ENCODE assay signal across 8 cellular contexts in genomic region chr14:91363776-91364523, GRCh38. TPM values are rescaled to one million over a fixed set of nuclear protein-coding genes. Genes with fewer than 3 reads are reported as not detected.
DNase-seq lines count a peak whose midpoint lies in the region; ATAC-seq and TF ChIP-seq lines count a peak whose summit lies in the region.

No MANE protein-coding gene starts in this region.

- H3K27ac ChIP-seq in sigmoid colon: no peak overlapping the region

- H3K4me3 ChIP-seq in GM06990 (replicated peaks; ENCODE audit: low read depth, low read length): no peak overlapping the region
- no peak overlapping the region for H3K4me3 ChIP-seq in sigmoid colon

- H3K4me1 ChIP-seq in sigmoid colon: no peaks in the 10 kb centered on the region

- H3K4me1 Mint-ChIP-seq in activated naive CD8-positive, alpha-beta T cell treated with anti-CD3 and anti-CD28 coated beads, Interleukin-2, amount 50 U/mL, for 24 hours: peaks cover 90% of the 10 kb centered on the region

- ATAC-seq in GM19351 (IDR thresholded peaks at IDR 0.05; ENCODE audit: unreplicated experiment) (peak; percentile 55), HG03175 (IDR thresholded peaks at IDR 0.05; ENCODE audit: unreplicated experiment) (peak; percentile 54)
- ATAC-seq in activated naive CD8-positive, alpha-beta T cell treated with anti-CD3 and anti-CD28 coated beads, Interleukin-2, amount 50 U/mL, for 24 hours: no peak

- no peak for TF ChIP-seq EP300 in sigmoid colon (IDR thresholded peaks at IDR 0.05)

- H3K27me3 ChIP-seq in GM06990 (replicated peaks; ENCODE audit: control insufficient read depth, insufficient read depth, low read length) (no peaks in the 10 kb centered on the region), sigmoid colon (no peaks in the 10 kb centered on the region)

- H3K36me3 ChIP-seq in GM06990 (ENCODE audit: control insufficient read depth, insufficient read depth, low read length): no peaks in the 10 kb centered on the region; the same call in 1 of the 2 replicates
- no peaks in the 10 kb centered on the region for H3K36me3 ChIP-seq in sigmoid colon

- H3K27ac Mint-ChIP-seq in activated naive CD8-positive, alpha-beta T cell treated with anti-CD3 and anti-CD28 coated beads, Interleukin-2, amount 50 U/mL, for 24 hours: peak overlapping the region; percentile 53

- no peaks in the 10 kb centered on the region for H3K9me3 ChIP-seq in sigmoid colon

- no peaks in the 10 kb centered on the region for H3K27me3 Mint-ChIP-seq in activated naive CD8-positive, alpha-beta T cell treated with anti-CD3 and anti-CD28 coated beads, Interleukin-2, amount 50 U/mL, for 24 hours

- 66 to 79% methylated on average over 10 of the region's 10 CpGs for WGBS in sigmoid colon, 2 donors

- H3K4me3 Mint-ChIP-seq in activated naive CD8-positive, alpha-beta T cell treated with anti-CD3 and anti-CD28 coated beads, Interleukin-2, amount 50 U/mL, for 24 hours: no peak overlapping the region

- TF ChIP-seq CTCF in GM06990 (IDR thresholded peaks at IDR 0.05; ENCODE audit: insufficient read depth, low read length, poor library complexity, severe bottlenecking) (peak; percentile 13), sigmoid colon (IDR thresholded peaks at IDR 0.05) (no peak)

- peaks cover 4% of the 10 kb centered on the region for H3K36me3 Mint-ChIP-seq in activated naive CD8-positive, alpha-beta T cell treated with anti-CD3 and anti-CD28 coated beads, Interleukin-2, amount 50 U/mL, for 24 hours (ENCODE audit: low read depth)

- intact Hi-C loops in sigmoid colon (cut with DNase I): no loop called here

- no peaks in the 10 kb centered on the region for H3K9me3 Mint-ChIP-seq in activated naive CD8-positive, alpha-beta T cell treated with anti-CD3 and anti-CD28 coated beads, Interleukin-2, amount 50 U/mL, for 24 hours

- TF ChIP-seq POLR2A in sigmoid colon (IDR thresholded peaks at IDR 0.05): no peak

- DNase-seq in GM06990 (ENCODE audit: extremely low read depth, insufficient read length) (peak; percentile 85), sigmoid colon (no peak), epidermal melanocyte (ENCODE audit: insufficient read length, low spot score) (no peak), NCI-H187 (lab: John Stamatoyannopoulos, UW) (no peak), KBM-7 (no peak)
- DNase-seq in activated naive CD8-positive, alpha-beta T cell treated with anti-CD3 and anti-CD28 coated beads, Interleukin-2, amount 50 U/mL, for 24 hours: peak; percentile 18

- in situ Hi-C loops in KBM-7 (cut with MboI; ENCODE audit: low pct_unique_long_range_greater_than_20kb, low sequenced_read_pairs): no loop called here

RNA-seq across cellular contexts. Expression of gene CCDC88C, which starts 53.7 kb away (rescaled TPM):
- 1 to 10 TPM in 3 of 4 donors, under 1 TPM in 1; 0.95 to 3.9 (median 1.4) TPM for total RNA-seq in sigmoid colon
- polyA plus RNA-seq in sigmoid colon: 10 to 100 TPM; 14.4 to 45.7 (median 21.0) TPM

Comparison
In these comparisons a context has a peak if more than half of its experiments do, and no peak if none do; other contexts are left out.
1. DNase-seq: peak in GM06990 (single experiment) and activated naive CD8-positive, alpha-beta T cell treated with anti-CD3 and anti-CD28 coated beads, Interleukin-2, amount 50 U/mL, for 24 hours (single experiment); none in sigmoid colon (single experiment), epidermal melanocyte (single experiment), NCI-H187 (0 of 2) and KBM-7 (single experiment).